13 cellular contexts compared by ENCODE assay signal in the genomic region with DNA sequence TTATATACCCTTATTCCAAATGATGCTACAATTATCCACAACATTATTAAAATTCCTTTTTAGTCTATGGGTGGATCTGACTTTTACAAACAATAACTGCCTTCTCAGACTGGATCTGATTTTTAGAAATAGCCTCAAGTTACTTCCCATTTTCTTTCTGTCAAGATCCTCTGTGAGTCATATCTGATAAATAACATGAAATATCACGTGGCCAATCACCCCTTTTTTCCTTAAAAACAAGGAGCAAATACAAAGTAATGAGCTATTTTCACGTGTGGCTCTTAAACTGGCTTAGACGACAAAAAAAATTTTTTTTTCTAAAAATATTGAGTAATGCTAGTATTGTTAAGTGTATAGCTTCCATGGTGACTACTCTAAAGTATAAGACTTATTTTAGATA. TPM values are rescaled to one million over a fixed set of nuclear protein-coding genes. Genes with fewer than 3 reads are reported as not detected.
DNase-seq lines count a peak whose midpoint lies in the region; ATAC-seq, FAIRE-seq and TF ChIP-seq lines count a peak whose summit lies in the region.
"Had no signal": no experiment of that assay in that cellular context is flagged by ENCODE, and none has a peak within 500 bp of the region (broad histone marks: within the 10 kb centered on the region; RNA-seq: fewer than 3 reads in every experiment).

No MANE protein-coding gene starts in this region.

- TF ChIP-seq CTCF in breast epithelium (IDR thresholded peaks at IDR 0.05): no peak

- FAIRE-seq in GM12892 (lab: Jason Lieb, UNC): peak; percentile 61

- no peak overlapping the region for H3K27ac Mint-ChIP-seq in stimulated activated naive B cell treated with anti-CD40 and anti-IgM and Interleukin-4, amounts not matched to agents 10 μg/mL and 1 μg/mL and 100 μg/mL, for 72 hours

- H3K27ac ChIP-seq in breast epithelium: peak overlapping the region; percentile 73 to 99
- H3K27ac ChIP-seq: GM23248, psoas muscle had no signal

- ATAC-seq in stimulated activated naive B cell treated with anti-CD40 and anti-IgM and Interleukin-4, amounts not matched to agents 10 μg/mL and 1 μg/mL and 100 μg/mL, for 72 hours (replicated peaks): peak; percentile 39 to 48
- no peak for ATAC-seq in HG02759 (IDR thresholded peaks at IDR 0.05; ENCODE audit: unreplicated experiment)
- ATAC-seq: psoas muscle had no signal

- TF ChIP-seq POLR2A in GM12892 (IDR thresholded peaks at IDR 0.05; ENCODE audit: low read depth, low read length) (no peak), breast epithelium (IDR thresholded peaks at IDR 0.05) (no peak)

- no peaks in the 10 kb centered on the region for H3K9me3 ChIP-seq in breast epithelium
- H3K9me3 ChIP-seq: ascending aorta, psoas muscle had no signal

- DNase-seq in GM12892 (ENCODE audit: insufficient read length) (no peak), NOMO-1 treated with DMSO at 0.1 percent for 48 hours (lab: John Stamatoyannopoulos, UW; ENCODE audit: unreplicated experiment) (peak; percentile 48), breast epithelium (ENCODE audit: low spot score in 2 of 2) (no peak), midbrain (lab: John Stamatoyannopoulos, UW) (no peak), cerebellar nuclear complex (lab: John Stamatoyannopoulos, UW) (no peak)
- DNase-seq in stimulated activated naive B cell treated with anti-CD40 and anti-IgM and Interleukin-4, amounts not matched to agents 10 μg/mL and 1 μg/mL and 100 μg/mL, for 72 hours: no peak
- DNase-seq: activated CD8-positive, alpha-beta memory T cell treated with anti-CD3 and anti-CD28 coated beads, Interleukin-2, amount 50 U/mL, for 48 hours; GM23248; psoas muscle; stimulated activated CD4-positive, alpha-beta T cell treated with anti-CD3 and anti-CD28 coated beads, Interleukin-4, amount 100 ng/mL, for 1 hour; T-helper 9 cell had no signal

- H3K9me3 Mint-ChIP-seq in stimulated activated naive B cell treated with anti-CD40 and anti-IgM and Interleukin-4, amounts not matched to agents 10 μg/mL and 1 μg/mL and 100 μg/mL, for 72 hours: no peaks in the 10 kb centered on the region

- no peaks in the 10 kb centered on the region for H3K36me3 ChIP-seq in breast epithelium
- H3K36me3 ChIP-seq: ascending aorta had no signal

- no peak overlapping the region for H3K4me3 ChIP-seq in breast epithelium
- H3K4me3 ChIP-seq: ascending aorta, GM23248, psoas muscle had no signal

- intact Hi-C loops in breast epithelium (cut with DNase I; ENCODE audit: low total_unique reads): no loop called here

- H3K27me3 ChIP-seq in breast epithelium: no peaks in the 10 kb centered on the region
- H3K27me3 ChIP-seq: ascending aorta had no signal

- no peaks in the 10 kb centered on the region for H3K27me3 Mint-ChIP-seq in stimulated activated naive B cell treated with anti-CD40 and anti-IgM and Interleukin-4, amounts not matched to agents 10 μg/mL and 1 μg/mL and 100 μg/mL, for 72 hours

- peak overlapping the region in 1 of 2 donors; percentile 18 for H3K4me3 Mint-ChIP-seq in stimulated activated naive B cell treated with anti-CD40 and anti-IgM and Interleukin-4, amounts not matched to agents 10 μg/mL and 1 μg/mL and 100 μg/mL, for 72 hours

- H3K4me1 Mint-ChIP-seq in stimulated activated naive B cell treated with anti-CD40 and anti-IgM and Interleukin-4, amounts not matched to agents 10 μg/mL and 1 μg/mL and 100 μg/mL, for 72 hours: peaks cover 35 to 66% of the 10 kb centered on the region in 2 donors

- H3K36me3 Mint-ChIP-seq in stimulated activated naive B cell treated with anti-CD40 and anti-IgM and Interleukin-4, amounts not matched to agents 10 μg/mL and 1 μg/mL and 100 μg/mL, for 72 hours: peaks cover 14 to 19% of the 10 kb centered on the region in 2 donors

- peaks cover 3 to 17% of the 10 kb centered on the region in 2 donors for H3K4me1 ChIP-seq in breast epithelium

RNA-seq across cellular contexts. Expression of a gene that starts 6.7 kb away (rescaled TPM):
- polyA plus RNA-seq in GM12892 (2012; ENCODE audit: missing spikeins): 30.7 TPM
- total RNA-seq in breast epithelium: 10 to 100 TPM; 31.8 to 51.7 (median 40.6) TPM
